Comparison of ENCODE assay signal across 33 cellular contexts in genomic region chr3:12015627-12016026, GRCh38. TPM values are rescaled to one million over a fixed set of nuclear protein-coding genes. Genes with fewer than 3 reads are reported as not detected.
"Had no signal": no experiment of that assay in that cellular context is flagged by ENCODE, and none has a peak within 500 bp of the region (broad histone marks: within the 10 kb centered on the region; RNA-seq: fewer than 3 reads in every experiment).

No MANE protein-coding gene starts in this region.

- H3K27me3 ChIP-seq: body of pancreas had no signal

- H3K9me3 ChIP-seq: adrenal gland, body of pancreas, breast epithelium had no signal

- ATAC-seq: activated CD8-positive, alpha-beta T cell treated with anti-CD3 and anti-CD28 coated beads for 36 hours; activated naive CD4-positive, alpha-beta T cell treated with anti-CD3 and anti-CD28 coated beads, Interleukin-2, amount 50 U/mL, for 72 hours; activated T-cell treated with anti-CD3 and anti-CD28 coated beads, Interleukin-2, amount 50 U/mL, for 4 hours; activated T-cell treated with anti-CD3 and anti-CD28 coated beads, Interleukin-2, amount 50 U/mL, for 72 hours; activated T-helper 17 cell treated with anti-CD3 and anti-CD28 coated beads, Interleukin-2, amount 50 U/mL, for 72 hours; body of pancreas had no signal

- FAIRE-seq: astrocyte, TTC549 had no signal

- H3K27ac ChIP-seq: adrenal gland, body of pancreas, brain microvascular endothelial cell, breast epithelium, VCaP had no signal

- DNase-seq: activated B cell treated with CpG ODN at 0.5 μM for 24 hours; activated CD4-positive, alpha-beta memory T cell treated with anti-CD3 and anti-CD28 coated beads for 36 hours; activated CD4-positive, alpha-beta T cell treated with anti-CD3 and anti-CD28 coated beads for 4 hours; activated CD4-positive, alpha-beta T cell treated with anti-CD3 and anti-CD28 coated beads, Interleukin-2, amount 10 ng/mL, durations not matched to agents 24 days and 14 days; activated CD4-positive, alpha-beta T cell treated with anti-CD3 and anti-CD28 coated beads, Interleukin-2, amount 50 U/mL, for 1 hour; activated CD4-positive, alpha-beta T cell treated with anti-CD3 and anti-CD28 coated beads, Interleukin-2, amount 50 U/mL, for 4 hours; activated CD4-positive, CD25-positive, alpha-beta regulatory T cell treated with anti-CD3 and anti-CD28 coated beads, Interleukin-2, amount 50 U/mL, for 72 hours; activated CD8-positive, alpha-beta memory T cell treated with anti-CD3 and anti-CD28 coated beads, Interleukin-2, amount 50 U/mL, for 4 hours; activated CD8-positive, alpha-beta T cell treated with anti-CD3 and anti-CD28 coated beads for 36 hours; activated effector memory CD4-positive, alpha-beta T cell treated with anti-CD3 and anti-CD28 coated beads, Interleukin-2, amount 50 U/mL, for 16 hours; activated gamma-delta T cell treated with Interleukin-2 at 50 U/mL for 16 hours; activated naive CD4-positive, alpha-beta T cell; activated naive CD4-positive, alpha-beta T cell treated with anti-CD3 and anti-CD28 coated beads for 36 hours; activated naive CD4-positive, alpha-beta T cell treated with anti-CD3 and anti-CD28 coated beads, Interleukin-2, amount 50 U/mL, for 16 hours; activated naive CD8-positive, alpha-beta T cell treated with anti-CD3 and anti-CD28 coated beads for 36 hours; activated T-cell treated with anti-CD3 and anti-CD28 coated beads for 4 hours; activated T-cell treated with anti-CD3 and anti-CD28 coated beads, Interleukin-2, amount 50 U/mL, for 1 hour; activated T-cell treated with anti-CD3 and anti-CD28 coated beads, Interleukin-2, amount 50 U/mL, for 4 hours; activated T-cell treated with anti-CD3 and anti-CD28 coated beads, Interleukin-2, amount 50 U/mL, for 72 hours; adrenal gland; amniotic stem cell; aorta; body of pancreas; brain microvascular endothelial cell; central memory CD4-positive, alpha-beta T cell; T-helper 2 cell; T-helper 9 cell had no signal

- H3K36me3 ChIP-seq: adrenal gland, brain microvascular endothelial cell, breast epithelium had no signal

- H3K4me1 ChIP-seq: adrenal gland, body of pancreas, breast epithelium had no signal

- H3K4me3 ChIP-seq: adrenal gland, body of pancreas, breast epithelium had no signal

RNA-seq across cellular contexts. Expression of gene SYN2, which starts 11.4 kb away (rescaled TPM):
- total RNA-seq: activated B cell treated with CpG ODN at 0.5 μM for 24 hours; activated CD4-positive, alpha-beta memory T cell treated with anti-CD3 and anti-CD28 coated beads for 36 hours had no signal
